9 cellular contexts compared by ENCODE assay signal in genomic region chr1:144020001-144020738, GRCh38. TPM values are rescaled to one million over a fixed set of nuclear protein-coding genes. Genes with fewer than 3 reads are reported as not detected.
DNase-seq lines count a peak whose midpoint lies in the region; ATAC-seq lines count a peak whose summit lies in the region.
"Not testable (repeated sequence)": the region's sequence is repeated elsewhere in the genome, so short reads cannot be mapped to it uniquely, and the experiment has no call there.
"Had no signal": no experiment of that assay in that cellular context is flagged by ENCODE, and none has a peak within 500 bp of the region (broad histone marks: within the 10 kb centered on the region; RNA-seq: fewer than 3 reads in every experiment).

No MANE protein-coding gene starts in this region.

- H3K27me3 Mint-ChIP-seq in T-helper 17 cell; central memory CD8-positive, alpha-beta T cell; stimulated activated naive CD8-positive, alpha-beta T cell treated with anti-CD3 and anti-CD28 coated beads, Interleukin-15, amount 100 ng/mL, for 72 hours: not testable (repeated sequence)

- not testable (repeated sequence) for H3K36me3 Mint-ChIP-seq in T-helper 17 cell (ENCODE audit: low read depth); central memory CD8-positive, alpha-beta T cell (ENCODE audit: insufficient read depth)

- H3K9me3 Mint-ChIP-seq in central memory CD8-positive, alpha-beta T cell; stimulated activated naive CD8-positive, alpha-beta T cell treated with anti-CD3 and anti-CD28 coated beads, Interleukin-15, amount 100 ng/mL, for 72 hours: not testable (repeated sequence)

- H3K4me1 Mint-ChIP-seq in T-helper 17 cell; central memory CD8-positive, alpha-beta T cell; stimulated activated naive CD8-positive, alpha-beta T cell treated with anti-CD3 and anti-CD28 coated beads, Interleukin-15, amount 100 ng/mL, for 72 hours: not testable (repeated sequence)

- not testable (repeated sequence) for DNase-seq in T-helper 17 cell; central memory CD8-positive, alpha-beta T cell (ENCODE audit: low spot score in 2 of 2); stimulated activated naive CD8-positive, alpha-beta T cell treated with anti-CD3 and anti-CD28 coated beads, Interleukin-15, amount 100 ng/mL, for 72 hours

- ATAC-seq in GM18517 (IDR thresholded peaks at IDR 0.05; ENCODE audit: unreplicated experiment) (peak; percentile 74), GM19395 (IDR thresholded peaks at IDR 0.05; ENCODE audit: unreplicated experiment) (peak; percentile 76), GM21825 (IDR thresholded peaks at IDR 0.05; ENCODE audit: unreplicated experiment) (peak; percentile 75), HG02970 (IDR thresholded peaks at IDR 0.05; ENCODE audit: low FRiP score, unreplicated experiment) (peak; percentile 55), HG03432 (IDR thresholded peaks at IDR 0.05; ENCODE audit: unreplicated experiment) (peak; percentile 85), T-helper 17 cell (peak; percentile 44)
- peak; percentile 40 for ATAC-seq in central memory CD8-positive, alpha-beta T cell (replicated peaks; ENCODE audit: extremely low read depth, poor library complexity, severe bottlenecking)
- ATAC-seq in stimulated activated naive CD8-positive, alpha-beta T cell treated with anti-CD3 and anti-CD28 coated beads, Interleukin-15, amount 100 ng/mL, for 72 hours = peak; percentile 70

- H3K27ac Mint-ChIP-seq in T-helper 17 cell; central memory CD8-positive, alpha-beta T cell (ENCODE audit: low read depth); stimulated activated naive CD8-positive, alpha-beta T cell treated with anti-CD3 and anti-CD28 coated beads, Interleukin-15, amount 100 ng/mL, for 72 hours: not testable (repeated sequence)

- not testable (repeated sequence) for H3K4me3 Mint-ChIP-seq in T-helper 17 cell; central memory CD8-positive, alpha-beta T cell; stimulated activated naive CD8-positive, alpha-beta T cell treated with anti-CD3 and anti-CD28 coated beads, Interleukin-15, amount 100 ng/mL, for 72 hours

- not testable (repeated sequence) for H3K9me3 ChIP-seq in T-helper 17 cell (ENCODE audit: control insufficient read depth, low read length, poor library complexity, severe bottlenecking)

RNA-seq across cellular contexts. Expression of gene FAM72C, which starts 48.4 kb away (rescaled TPM):
- under 1 TPM in 1 of 2 donors, not detected in 1; 0.30 TPM for total RNA-seq in T-helper 17 cell
- total RNA-seq: CD4-positive, CD25-positive, alpha-beta regulatory T cell had no signal
